In the genomic region with DNA sequence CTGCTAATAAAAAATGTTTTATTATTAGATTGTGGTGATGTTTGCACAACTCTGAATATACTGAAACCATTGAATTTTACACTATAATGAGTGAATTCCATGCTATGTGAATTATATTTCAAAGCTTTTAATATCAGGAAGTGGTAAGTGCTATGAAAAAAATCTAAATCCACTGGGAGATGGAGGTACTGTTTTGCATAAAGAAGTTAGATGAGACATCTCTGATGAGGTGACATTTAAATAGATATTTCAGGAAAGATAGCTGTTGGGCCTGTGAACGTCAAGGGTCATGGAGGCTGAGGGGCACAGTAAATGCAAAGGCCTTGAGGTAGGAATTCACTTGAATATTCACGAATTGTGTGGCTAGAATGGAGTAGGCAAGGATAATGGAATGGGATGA, we compare ENCODE assay signal across 22 cellular contexts.
"Had no signal": no experiment of that assay in that cellular context is flagged by ENCODE, and none has a peak within 500 bp of the region (broad histone marks: within the 10 kb centered on the region; RNA-seq: fewer than 3 reads in every experiment).

No MANE protein-coding gene starts in this region.

- H3K9me3 ChIP-seq: colonic mucosa, left ventricle myocardium inferior, lower lobe of right lung, pancreas, psoas muscle, spleen, thyroid gland, upper lobe of left lung, uterus had no signal

- H3K4me3 Mint-ChIP-seq: memory B cell, mesothelial cell of epicardium, natural killer cell had no signal

- DNase-seq: colonic mucosa; dermis blood vessel endothelial cell; foreskin keratinocyte; kidney; left cardiac atrium; left ventricle myocardium inferior; lower lobe of right lung; natural killer cell; occipital lobe; psoas muscle; retina; spleen; stimulated activated CD4-positive, alpha-beta T cell treated with anti-CD3 and anti-CD28 coated beads, Interleukin-2, amount 100 ng/mL, for 24 hours; stimulated activated CD4-positive, alpha-beta T cell treated with anti-CD3 and anti-CD28 coated beads, Interleukin-4, amount 100 ng/mL, for 4 hours; stimulated activated naive CD4-positive, alpha-beta T cell; thyroid gland; upper lobe of left lung; uterus had no signal

- H3K27me3 Mint-ChIP-seq: memory B cell had no signal

- H3K36me3 Mint-ChIP-seq: mesothelial cell of epicardium, natural killer cell had no signal

- H3K27ac ChIP-seq: colonic mucosa, foreskin keratinocyte, left ventricle myocardium inferior, lower lobe of right lung, pancreas, spleen, thyroid gland, upper lobe of left lung had no signal

- H3K9me3 Mint-ChIP-seq: memory B cell, mesothelial cell of epicardium, natural killer cell had no signal

- ATAC-seq: foreskin keratinocyte, lower lobe of right lung, natural killer cell, psoas muscle had no signal

- H3K4me3 ChIP-seq: colonic mucosa, hepatocyte, left ventricle myocardium inferior, lower lobe of right lung, pancreas, psoas muscle, spleen, thyroid gland, upper lobe of left lung, uterus had no signal

- H3K36me3 ChIP-seq: colonic mucosa, left ventricle myocardium inferior, lower lobe of right lung, pancreas, thyroid gland, upper lobe of left lung, uterus had no signal

- H3K27me3 ChIP-seq: colonic mucosa, foreskin keratinocyte, hepatocyte, pancreas, spleen, thyroid gland, upper lobe of left lung, uterus had no signal

- H3K27ac Mint-ChIP-seq: memory B cell, mesothelial cell of epicardium, natural killer cell had no signal

- H3K4me1 ChIP-seq: foreskin keratinocyte had no signal
